Comparison of ENCODE assay signal across 19 cellular contexts in genomic region chr1:215777370-215777925, GRCh38.
DNase-seq lines count a peak whose midpoint lies in the region; ATAC-seq, FAIRE-seq and TF ChIP-seq lines count a peak whose summit lies in the region.
"Had no signal": no experiment of that assay in that cellular context is flagged by ENCODE, and none has a peak within 500 bp of the region (broad histone marks: within the 10 kb centered on the region; RNA-seq: fewer than 3 reads in every experiment).

No MANE protein-coding gene starts in this region.

- H3K4me3 ChIP-seq in AG10803 (ENCODE audit: low read length) (no peak overlapping the region), astrocyte (ENCODE audit: insufficient read depth, low read depth, low read length) (no peak overlapping the region), fibroblast of the aortic adventitia (ENCODE audit: low read depth, low read length) (no peak overlapping the region)
- H3K4me3 ChIP-seq: cardiac muscle cell, left lung, suprapubic skin had no signal

- no peaks in the 10 kb centered on the region for H3K27me3 Mint-ChIP-seq in astrocyte (ENCODE audit: low read depth, unreplicated experiment)
- H3K27me3 Mint-ChIP-seq: activated naive CD8-positive, alpha-beta T cell had no signal

- TF ChIP-seq CTCF in AG10803 (conservative IDR thresholded peaks at IDR 0.05; ENCODE audit: low read length) (no peak), astrocyte (IDR thresholded peaks at IDR 0.05; ENCODE audit: insufficient read depth, low read depth, low read length) (no peak), fibroblast of the aortic adventitia (IDR thresholded peaks at IDR 0.05; ENCODE audit: insufficient read depth, low read length) (no peak)

- no peak overlapping the region for H2AFZ ChIP-seq in astrocyte (ENCODE audit: low read depth, low read length)

- H3K27ac Mint-ChIP-seq in astrocyte (ENCODE audit: unreplicated experiment): no peak overlapping the region
- H3K27ac Mint-ChIP-seq: activated naive CD8-positive, alpha-beta T cell had no signal

- no peaks in the 10 kb centered on the region for H3K4me1 ChIP-seq in astrocyte (ENCODE audit: insufficient read depth, low read length)
- H3K4me1 ChIP-seq: Caco-2, left lung, suprapubic skin had no signal

- H3K36me3 Mint-ChIP-seq in astrocyte (ENCODE audit: low read depth, unreplicated experiment): no peaks in the 10 kb centered on the region
- H3K36me3 Mint-ChIP-seq: activated naive CD8-positive, alpha-beta T cell had no signal

- H3K79me2 ChIP-seq in astrocyte (ENCODE audit: insufficient read depth, low read length): no peaks in the 10 kb centered on the region

- DNase-seq in AG10803 (ENCODE audit: low read depth) (peak; percentile 57), H4 (ENCODE audit: low spot score) (peak; percentile 8), astrocyte (ENCODE audit: low read depth) (no peak), fibroblast of the aortic adventitia (ENCODE audit: low read depth) (peak; percentile 30), substantia nigra (lab: John Stamatoyannopoulos, UW) (no peak), HuH-7.5 (ENCODE audit: low spot score) (no peak)
- no peak for DNase-seq in activated CD4-positive, alpha-beta T cell treated with anti-CD3 and anti-CD28 coated beads, Interleukin-2, amount 50 U/mL, for 48 hours
- DNase-seq: activated CD4-positive, CD25-positive, alpha-beta regulatory T cell treated with anti-CD3 and anti-CD28 coated beads, Interleukin-2, amount 50 U/mL, for 72 hours; Caco-2; dermis blood vessel endothelial cell; GOT3; left lung; NCI-H446 treated with DMSO at 0.1 percent for 48 hours had no signal

- H3K27me3 ChIP-seq in astrocyte (ENCODE audit: insufficient read depth, low read length): no peaks in the 10 kb centered on the region
- H3K27me3 ChIP-seq: cardiac muscle cell, left lung, neutrophil, suprapubic skin had no signal

- ATAC-seq in GM21360 (IDR thresholded peaks at IDR 0.05; ENCODE audit: unreplicated experiment): no peak
- ATAC-seq: left lung had no signal

- H3K9me3 ChIP-seq in astrocyte (ENCODE audit: insufficient read depth, low read depth, low read length): no peaks in the 10 kb centered on the region
- H3K9me3 ChIP-seq: Caco-2, left lung, neutrophil, suprapubic skin had no signal

- H4K20me1 ChIP-seq in astrocyte (ENCODE audit: insufficient read depth, low read length): no peaks in the 10 kb centered on the region

- no peaks in the 10 kb centered on the region for H3K4me1 Mint-ChIP-seq in astrocyte (ENCODE audit: low read depth, unreplicated experiment)

- no peak overlapping the region for H3K27ac ChIP-seq in astrocyte (ENCODE audit: low read depth, low read length)
- no peak overlapping the region for H3K27ac ChIP-seq in substantia nigra (ENCODE audit: low read depth, low read length, poor library complexity, severe bottlenecking)
- H3K27ac ChIP-seq: cardiac muscle cell, left lung, neutrophil, suprapubic skin had no signal

- no peak overlapping the region for H3K4me3 Mint-ChIP-seq in astrocyte (ENCODE audit: unreplicated experiment)
- H3K4me3 Mint-ChIP-seq: activated naive CD8-positive, alpha-beta T cell had no signal

- no peaks in the 10 kb centered on the region for H3K9me3 Mint-ChIP-seq in astrocyte (ENCODE audit: unreplicated experiment)

- no peak overlapping the region for H3K9ac ChIP-seq in astrocyte (ENCODE audit: low read length)

- H3K4me2 ChIP-seq in astrocyte (ENCODE audit: low read length): no peak overlapping the region

- H3K36me3 ChIP-seq in astrocyte (ENCODE audit: insufficient read depth, low read length): no peaks in the 10 kb centered on the region
- H3K36me3 ChIP-seq: cardiac muscle cell, left lung, neutrophil, suprapubic skin had no signal

- FAIRE-seq in astrocyte (lab: Jason Lieb, UNC): peak; percentile 17
- FAIRE-seq: RCC 7860 had no signal

Comparison
In these comparisons a context has a peak if more than half of its experiments do, and no peak if none do; other contexts are left out.
1. DNase-seq: peak in AG10803 (single experiment), H4 (single experiment) and fibroblast of the aortic adventitia (single experiment); none in astrocyte (single experiment), substantia nigra (0 of 49), HuH-7.5 (single experiment) and activated CD4-positive, alpha-beta T cell treated with anti-CD3 and anti-CD28 coated beads, Interleukin-2, amount 50 U/mL, for 48 hours (0 of 2).